In genomic region chr7:106217089-106217542, GRCh38 we compare ENCODE assay signal across 9 cellular contexts.
DNase-seq lines count a peak whose midpoint lies in the region; ATAC-seq and TF ChIP-seq lines count a peak whose summit lies in the region.
"Had no signal": no experiment of that assay in that cellular context is flagged by ENCODE, and none has a peak within 500 bp of the region (broad histone marks: within the 10 kb centered on the region; RNA-seq: fewer than 3 reads in every experiment).

No MANE protein-coding gene starts in this region.

- H3K27ac Mint-ChIP-seq in activated CD8-positive, alpha-beta T cell treated with anti-CD3 and anti-CD28 coated beads for 36 hours, result no peak overlapping the region
- H3K27ac Mint-ChIP-seq: memory B cell had no signal

- ATAC-seq in GM21717 (IDR thresholded peaks at IDR 0.05; ENCODE audit: unreplicated experiment) (no peak), HG03097 (IDR thresholded peaks at IDR 0.05; ENCODE audit: low FRiP score, unreplicated experiment) (no peak)
- no peak for ATAC-seq in activated CD8-positive, alpha-beta T cell treated with anti-CD3 and anti-CD28 coated beads for 36 hours

- intact Hi-C loops in lower leg skin (cut with DNase I; ENCODE audit: low total_unique reads) (no loop called here), transverse colon (cut with DNase I; ENCODE audit: low total_unique reads) (no loop called here)
- intact Hi-C loops in activated CD8-positive, alpha-beta T cell treated with anti-CD3 and anti-CD28 coated beads for 36 hours (cut with micrococcal nuclease), result no loop called here

- H3K36me3 Mint-ChIP-seq in activated CD8-positive, alpha-beta T cell treated with anti-CD3 and anti-CD28 coated beads for 36 hours (ENCODE audit: low read depth), result no peaks in the 10 kb centered on the region
- H3K36me3 Mint-ChIP-seq: memory B cell had no signal

- 15 to 19% methylated on average over 7 of the region's 7 CpGs for WGBS in lower leg skin, 2 donors
- WGBS in transverse colon (ENCODE audit: low coverage in 1 of 2), 2 donors, result 18 to 52% methylated on average over 7 of the region's 7 CpGs

- DNase-seq in LHCN-M2 (ENCODE audit: low read depth) (peak; percentile 95), cardiac fibroblast (ENCODE audit: low read depth in 2 of 2) (peak; percentile 75 to 98), lower leg skin (ENCODE audit: low spot score in 2 of 2) (peak; percentile 77 to 94), transverse colon (peak; percentile 81), NCI-H1436 (lab: John Stamatoyannopoulos, UW) (no peak)
- no peak for DNase-seq in activated CD8-positive, alpha-beta T cell treated with anti-CD3 and anti-CD28 coated beads for 36 hours

- H3K9me3 Mint-ChIP-seq in activated CD8-positive, alpha-beta T cell treated with anti-CD3 and anti-CD28 coated beads for 36 hours, result no peaks in the 10 kb centered on the region
- H3K9me3 Mint-ChIP-seq: memory B cell had no signal

- peak; percentile 78 for TF ChIP-seq EP300 in transverse colon (IDR thresholded peaks at IDR 0.05; ENCODE audit: low read depth)

- H3K27me3 Mint-ChIP-seq in activated CD8-positive, alpha-beta T cell treated with anti-CD3 and anti-CD28 coated beads for 36 hours, result peaks cover 14% of the 10 kb centered on the region

- in situ Hi-C loops in transverse colon (cut with MboI; ENCODE audit: low pct_ligation_motif_present in 1 of 4, low pct_unique_long_range_greater_than_20kb in 1 of 4, low sequenced_read_pairs in 3 of 4), result no loop called here

- TF ChIP-seq POLR2A in lower leg skin (IDR thresholded peaks at IDR 0.05) (no peak), transverse colon (IDR thresholded peaks at IDR 0.05) (no peak)

- H3K27ac ChIP-seq in transverse colon, result peak overlapping the region; percentile 68 to 79 (median 76)

- H3K9me3 ChIP-seq in transverse colon, result no peaks in the 10 kb centered on the region

- H3K4me3 Mint-ChIP-seq in activated CD8-positive, alpha-beta T cell treated with anti-CD3 and anti-CD28 coated beads for 36 hours, result no peak overlapping the region
- H3K4me3 Mint-ChIP-seq: memory B cell had no signal

- peaks cover 2% of the 10 kb centered on the region for H3K4me1 Mint-ChIP-seq in activated CD8-positive, alpha-beta T cell treated with anti-CD3 and anti-CD28 coated beads for 36 hours (ENCODE audit: low read depth)
- H3K4me1 Mint-ChIP-seq: memory B cell had no signal

- H3K36me3 ChIP-seq in transverse colon, result no peaks in the 10 kb centered on the region

- POLR2A ChIA-PET in activated CD8-positive, alpha-beta T cell treated with anti-CD3 and anti-CD28 coated beads for 36 hours (lab: Charles Lee), result interaction anchor here (0.9 kb wide), 1 partner anchor 15 kb away, joined by 3 read pairs; no protein-coding TSS in a partner anchor

- no peaks in the 10 kb centered on the region for H3K27me3 ChIP-seq in transverse colon

- CTCF ChIA-PET in activated CD8-positive, alpha-beta T cell treated with anti-CD3 and anti-CD28 coated beads for 36 hours (lab: Charles Lee), result interaction anchor here (1.4 to 4.4 kb wide), 3 partner anchors 40 to 63 kb away, joined by 3 to 16 read pairs (median 6); no protein-coding TSS in a partner anchor

- H3K4me3 ChIP-seq in cardiac fibroblast (replicated peaks in 1 of 2; ENCODE audit: low read depth in 2 of 2, low read length in 2 of 2) (peak overlapping the region in 1 of 2 donors; percentile 21), lower leg skin (ENCODE audit: low read depth, poor library complexity, severe bottlenecking) (no peak overlapping the region), transverse colon (no peak overlapping the region)

- TF ChIP-seq CTCF in cardiac fibroblast (IDR thresholded peaks at IDR 0.05; ENCODE audit: low read depth, low read length), result no peak
- no peak for TF ChIP-seq CTCF in lower leg skin (IDR thresholded peaks at IDR 0.05)
- TF ChIP-seq CTCF in transverse colon (IDR thresholded peaks at IDR 0.05), result no peak
- no peak for TF ChIP-seq CTCF in activated CD8-positive, alpha-beta T cell treated with anti-CD3 and anti-CD28 coated beads for 36 hours (IDR thresholded peaks at IDR 0.05)

- H3K4me1 ChIP-seq in transverse colon, result peaks cover 8 to 19% (median 8%) of the 10 kb centered on the region in 4 donors

Comparison
In these comparisons a context has a peak if more than half of its experiments do, and no peak if none do; other contexts are left out.
1. DNase-seq: peak in LHCN-M2 (single experiment), cardiac fibroblast (2 of 2), lower leg skin (2 of 2) and transverse colon (single experiment); none in activated CD8-positive, alpha-beta T cell treated with anti-CD3 and anti-CD28 coated beads for 36 hours (single experiment) and NCI-H1436 (single experiment).